27 cellular contexts compared by ENCODE assay signal in the genomic region with DNA sequence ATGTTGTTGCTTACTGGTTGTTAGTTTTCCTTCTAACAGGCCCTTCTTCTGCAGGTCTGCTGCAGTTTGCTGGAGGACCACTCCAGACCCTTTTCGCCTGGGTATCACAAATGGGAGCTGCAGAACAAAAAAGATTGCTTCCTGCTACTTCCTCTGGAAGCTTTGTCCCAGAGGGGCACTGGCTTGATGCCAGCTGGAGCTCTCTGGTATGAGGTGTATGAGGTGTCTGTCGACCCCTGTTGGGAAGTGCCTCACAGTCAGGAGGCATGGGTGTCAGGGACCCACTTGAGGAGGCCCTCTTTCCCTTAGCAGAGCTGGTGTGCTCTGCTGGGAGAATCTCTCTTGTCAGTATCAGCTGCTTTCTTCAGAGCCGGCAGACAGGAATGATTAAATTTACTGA.
"Had no signal": no experiment of that assay in that cellular context is flagged by ENCODE, and none has a peak within 500 bp of the region (broad histone marks: within the 10 kb centered on the region; RNA-seq: fewer than 3 reads in every experiment).

No MANE protein-coding gene starts in this region.

- H3K27me3 Mint-ChIP-seq: dendritic cell treated with granulocyte-macrophage colony-stimulating factor and Interleukin-4, amounts not matched to agents 40 ng/mL and 50 ng/mL, for 4 days; effector memory CD8-positive, alpha-beta T cell had no signal

- H3K9me3 ChIP-seq: colonic mucosa, esophagus muscularis mucosa, esophagus squamous epithelium, gastrocnemius medialis, gastroesophageal sphincter, heart left ventricle had no signal

- H3K9me3 Mint-ChIP-seq: dendritic cell treated with granulocyte-macrophage colony-stimulating factor and Interleukin-4, amounts not matched to agents 40 ng/mL and 50 ng/mL, for 4 days had no signal

- H3K27ac Mint-ChIP-seq: dendritic cell treated with granulocyte-macrophage colony-stimulating factor and Interleukin-4, amounts not matched to agents 40 ng/mL and 50 ng/mL, for 4 days; effector memory CD8-positive, alpha-beta T cell; endodermal cell had no signal

- H3K4me3 ChIP-seq: colonic mucosa, coronary artery, dorsolateral prefrontal cortex, esophagus muscularis mucosa, esophagus squamous epithelium, gastrocnemius medialis, gastroesophageal sphincter, heart left ventricle, heart right ventricle had no signal

- H3K4me3 Mint-ChIP-seq: dendritic cell treated with granulocyte-macrophage colony-stimulating factor and Interleukin-4, amounts not matched to agents 40 ng/mL and 50 ng/mL, for 4 days; effector memory CD8-positive, alpha-beta T cell; endodermal cell had no signal

- H3K4me1 ChIP-seq: colonic mucosa, esophagus muscularis mucosa, esophagus squamous epithelium, foreskin keratinocyte, gastrocnemius medialis, gastroesophageal sphincter, heart left ventricle, heart right ventricle had no signal

- H3K36me3 ChIP-seq: colonic mucosa, esophagus muscularis mucosa, esophagus squamous epithelium, gastrocnemius medialis, gastroesophageal sphincter, heart left ventricle, heart right ventricle had no signal

- DNase-seq: colonic mucosa; cortex of kidney; dermis blood vessel endothelial cell; dorsolateral prefrontal cortex; effector CD4-positive, alpha-beta T cell; effector CD8-positive, alpha-beta T cell; effector memory CD4-positive, alpha-beta T cell; effector memory CD8-positive, alpha-beta T cell; endodermal cell; erythroblast; esophagus squamous epithelium; foreskin fibroblast; foreskin keratinocyte; foreskin melanocyte; gastrocnemius medialis; glutamatergic neuron; head of caudate nucleus; heart left ventricle; heart right ventricle had no signal

- FAIRE-seq: endometrium, endothelial cell of umbilical vein, frontal cortex had no signal

- H3K27ac ChIP-seq: colonic mucosa, coronary artery, dorsolateral prefrontal cortex, epithelial cell of prostate, esophagus muscularis mucosa, esophagus squamous epithelium, foreskin keratinocyte, gastrocnemius medialis, gastroesophageal sphincter, heart left ventricle, heart right ventricle had no signal

- H3K4me1 Mint-ChIP-seq: endodermal cell had no signal
